In the genomic region with DNA sequence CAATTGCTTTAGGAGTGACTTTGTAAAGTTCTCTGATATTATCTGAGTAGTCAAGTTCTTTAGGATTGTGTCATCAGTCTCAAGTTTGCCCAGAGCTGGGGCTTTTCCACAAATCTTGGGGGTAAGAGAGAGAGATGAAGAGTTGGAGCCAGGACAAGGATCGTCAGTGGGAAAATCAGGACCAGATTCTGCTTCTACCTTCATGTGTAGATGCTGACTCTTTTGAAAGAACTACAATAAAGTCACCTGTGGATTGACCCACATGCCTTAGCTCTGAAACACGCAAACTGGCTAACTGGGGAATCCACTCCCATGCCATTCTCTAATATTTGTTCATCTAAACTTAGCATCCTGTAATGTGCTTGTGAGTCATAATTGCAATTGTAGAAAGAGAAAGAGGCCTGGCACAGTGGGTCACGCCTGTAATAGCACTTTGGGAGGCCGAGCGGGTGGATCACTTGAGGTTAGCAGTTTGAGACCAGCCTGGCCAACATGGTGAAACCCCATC, we compare ENCODE assay signal across 14 cellular contexts. TPM values are rescaled to one million over a fixed set of nuclear protein-coding genes. Genes with fewer than 3 reads are reported as not detected.
DNase-seq lines count a peak whose midpoint lies in the region; ATAC-seq and TF ChIP-seq lines count a peak whose summit lies in the region.
"Had no signal": no experiment of that assay in that cellular context is flagged by ENCODE, and none has a peak within 500 bp of the region (broad histone marks: within the 10 kb centered on the region; RNA-seq: fewer than 3 reads in every experiment).

No MANE protein-coding gene starts in this region.

- no peak overlapping the region for H3K56ac ChIP-seq in IMR-90 (ENCODE audit: extremely low read depth, insufficient read depth, low read length)

- H3K9me3 ChIP-seq in IMR-90 (ENCODE audit: control insufficient read depth, insufficient read depth, low read length) (no peaks in the 10 kb centered on the region), mesenchymal stem cell (ENCODE audit: control insufficient read depth, low read length) (no peaks in the 10 kb centered on the region), prostate gland (no peaks in the 10 kb centered on the region)
- H3K9me3 ChIP-seq in CD4-positive, alpha-beta memory T cell (ENCODE audit: control insufficient read depth in 1 of 2, low read length in 2 of 2): no peaks in the 10 kb centered on the region
- H3K9me3 ChIP-seq: BLaER1 treated with 17β-estradiol and CSF1 and Interleukin-3, amounts not matched to agents 10 nM and 100 nM; tibial nerve had no signal

- H3K4me1 Mint-ChIP-seq in central memory CD8-positive, alpha-beta T cell: peaks cover 48% of the 10 kb centered on the region
- H3K4me1 Mint-ChIP-seq in CD4-positive, alpha-beta memory T cell: peaks cover 26 to 46% (median 37%) of the 10 kb centered on the region in 4 donors

- no peak overlapping the region for H3K9ac ChIP-seq in IMR-90 (ENCODE audit: low read depth, low read length)
- H3K9ac ChIP-seq in mesenchymal stem cell (ENCODE audit: low read length): no peak overlapping the region
- H3K9ac ChIP-seq: BLaER1 treated with 17β-estradiol and CSF1 and Interleukin-3, amounts not matched to agents 10 nM and 100 nM had no signal

- no peak for TF ChIP-seq RAD21 in IMR-90 (IDR thresholded peaks at IDR 0.05; ENCODE audit: low read length)

- H3K27ac ChIP-seq in IMR-90 (ENCODE audit: insufficient read depth, low read length) (no peak overlapping the region), mesenchymal stem cell (ENCODE audit: low read length, poor library complexity, severe bottlenecking) (peak overlapping the region; percentile 50), prostate gland (no peak overlapping the region)
- H3K27ac ChIP-seq in CD4-positive, alpha-beta memory T cell (ENCODE audit: low read depth, low read length): no peak overlapping the region
- H3K27ac ChIP-seq: BLaER1 treated with 17β-estradiol and CSF1 and Interleukin-3, amounts not matched to agents 10 nM and 100 nM; tibial nerve had no signal

- H2BK20ac ChIP-seq in IMR-90 (ENCODE audit: low read depth, low read length): no peak overlapping the region

- no peaks in the 10 kb centered on the region for H3K27me3 Mint-ChIP-seq in central memory CD8-positive, alpha-beta T cell
- H3K27me3 Mint-ChIP-seq in CD4-positive, alpha-beta memory T cell: no peaks in the 10 kb centered on the region

- H2BK15ac ChIP-seq in IMR-90 (ENCODE audit: low read depth, low read length) (no peak overlapping the region), mesenchymal stem cell (ENCODE audit: low read depth, poor library complexity, severe bottlenecking) (no peak overlapping the region)

- H3K27me3 ChIP-seq in IMR-90 (ENCODE audit: control insufficient read depth, insufficient read depth, low read length): no peaks in the 10 kb centered on the region
- H3K27me3 ChIP-seq in mesenchymal stem cell (ENCODE audit: control insufficient read depth in 1 of 2, insufficient read depth in 1 of 2, low read length in 2 of 2): no peaks in the 10 kb centered on the region
- no peaks in the 10 kb centered on the region for H3K27me3 ChIP-seq in CD4-positive, alpha-beta memory T cell (ENCODE audit: insufficient read depth, low read length)
- H3K27me3 ChIP-seq in prostate gland (replicated peaks; ENCODE audit: insufficient read depth): no peaks in the 10 kb centered on the region
- H3K27me3 ChIP-seq: tibial nerve had no signal

- no TSS peak for BruUV-seq in IMR-90 (replicated peaks; lab: Mats Ljungman, UMichigan)

- no peak overlapping the region for H2AK5ac ChIP-seq in IMR-90 (ENCODE audit: low read depth, low read length)
- H2AK5ac ChIP-seq in mesenchymal stem cell (ENCODE audit: low read length, severe bottlenecking): no peak overlapping the region

- TF ChIP-seq CTCF in AG09309 (IDR thresholded peaks at IDR 0.05; ENCODE audit: control insufficient read depth, insufficient read depth, low read depth, low read length, missing control alignments) (no peak), IMR-90 (conservative IDR thresholded peaks at IDR 0.05; ENCODE audit: low read depth, low read length) (no peak), prostate gland (IDR thresholded peaks at IDR 0.05) (no peak)

- ATAC-seq in IMR-90 (ENCODE audit: low read depth) (peak; percentile 83), GM18868 (IDR thresholded peaks at IDR 0.05; ENCODE audit: unreplicated experiment) (no peak)
- ATAC-seq in central memory CD8-positive, alpha-beta T cell (replicated peaks; ENCODE audit: extremely low read depth, poor library complexity, severe bottlenecking): no peak

- WGBS in IMR-90 (ENCODE audit: extremely low coverage in 2 of 2, insufficient read length in 1 of 2), 2 experiments: no CpG with 5 or more reads among the region's 5 CpGs
- 77% methylated on average over 3 of the region's 5 CpGs for WGBS in mesenchymal stem cell
- WGBS in prostate gland: 92% methylated on average over 5 of the region's 5 CpGs

- H3K79me1 ChIP-seq in IMR-90 (ENCODE audit: low read depth in 1 of 2, low read length in 2 of 2) (peaks cover 0 to 5% of the 10 kb centered on the region in 2 experiments; a peak in 1 of 4 replicates), mesenchymal stem cell (replicated peaks; ENCODE audit: low read length, poor library complexity, severe bottlenecking) (peaks cover 5% of the 10 kb centered on the region)

- no peak overlapping the region for H3K4me3 Mint-ChIP-seq in central memory CD8-positive, alpha-beta T cell
- no peak overlapping the region for H3K4me3 Mint-ChIP-seq in CD4-positive, alpha-beta memory T cell
- H3K4me3 Mint-ChIP-seq: endodermal cell had no signal

- H3K14ac ChIP-seq in IMR-90 (replicated peaks; ENCODE audit: low read depth, low read length): no peak overlapping the region
- no peak overlapping the region for H3K14ac ChIP-seq in mesenchymal stem cell (ENCODE audit: low read length in 2 of 2)

- peaks cover 5% of the 10 kb centered on the region; the same call in 1 of the 2 replicates for H3K4me1 ChIP-seq in IMR-90 (ENCODE audit: control insufficient read depth, insufficient read depth, low read length)
- H3K4me1 ChIP-seq in mesenchymal stem cell (ENCODE audit: control insufficient read depth, insufficient read depth, low read depth, low read length): peaks cover 15% of the 10 kb centered on the region
- H3K4me1 ChIP-seq in CD4-positive, alpha-beta memory T cell (ENCODE audit: insufficient read depth, low read length): peaks cover 34% of the 10 kb centered on the region
- H3K4me1 ChIP-seq in prostate gland (replicated peaks): no peaks in the 10 kb centered on the region

- no peak for TF ChIP-seq POLR2A in IMR-90 (IDR thresholded peaks at IDR 0.05; ENCODE audit: low read depth, low read length)
- no peak for TF ChIP-seq POLR2A in prostate gland (IDR thresholded peaks at IDR 0.05)

- H3K4me2 ChIP-seq in IMR-90 (ENCODE audit: low read depth, low read length) (peak overlapping the region; percentile 3; the same call in 1 of the 2 replicates), mesenchymal stem cell (ENCODE audit: low read length, poor library complexity, severe bottlenecking) (no peak overlapping the region)
- H3K4me2 ChIP-seq: BLaER1 treated with 17β-estradiol and CSF1 and Interleukin-3, amounts not matched to agents 10 nM and 100 nM had no signal

- peaks cover 8% of the 10 kb centered on the region for H3K9me1 ChIP-seq in IMR-90 (ENCODE audit: insufficient read depth, low read length)

- H3K9me3 Mint-ChIP-seq in central memory CD8-positive, alpha-beta T cell: no peaks in the 10 kb centered on the region
- H3K9me3 Mint-ChIP-seq in CD4-positive, alpha-beta memory T cell: peaks cover 0 to 2% (median 0%) of the 10 kb centered on the region in 8 donors
- H3K9me3 Mint-ChIP-seq: endodermal cell had no signal

- no peak overlapping the region for H2BK120ac ChIP-seq in IMR-90 (ENCODE audit: low read depth, low read length)
- no peak overlapping the region for H2BK120ac ChIP-seq in mesenchymal stem cell (ENCODE audit: low read depth, low read length)

- peak; percentile 40 for DNase-seq in AG09309 (ENCODE audit: low read depth)
- DNase-seq in IMR-90: peak; percentile 81
- DNase-seq in central memory CD8-positive, alpha-beta T cell (ENCODE audit: low spot score in 2 of 2): no peak
- peak; percentile 29 for DNase-seq in mesenchymal stem cell
- no peak for DNase-seq in NCI-H2107 (lab: John Stamatoyannopoulos, UW)
- DNase-seq in CD4-positive, alpha-beta memory T cell: no peak
- DNase-seq in prostate gland (ENCODE audit: low spot score): no peak
- DNase-seq: amygdala, endodermal cell, Kasumi-1, small intestine had no signal

- intact Hi-C loops in IMR-90 (cut with micrococcal nuclease): no loop called here
- intact Hi-C loops in CD4-positive, alpha-beta memory T cell (cut with micrococcal nuclease): no loop called here
- intact Hi-C loops in prostate gland (cut with DNase I): no loop called here

- in situ Hi-C loops in IMR-90 (cut with MboI; ENCODE audit: low sequenced_read_pairs): no loop called here

- no peak overlapping the region for H4K8ac ChIP-seq in IMR-90 (ENCODE audit: low read depth in 2 of 2, low read length in 2 of 2)
- H4K8ac ChIP-seq in mesenchymal stem cell (ENCODE audit: low read length): no peak overlapping the region

- H3K36me3 ChIP-seq in IMR-90 (ENCODE audit: control insufficient read depth, insufficient read depth, low read length): no peaks in the 10 kb centered on the region
- no peaks in the 10 kb centered on the region for H3K36me3 ChIP-seq in mesenchymal stem cell (ENCODE audit: control insufficient read depth in 1 of 2, insufficient read depth in 2 of 2, low read depth in 1 of 2, low read length in 2 of 2)
- H3K36me3 ChIP-seq in CD4-positive, alpha-beta memory T cell (ENCODE audit: insufficient read depth, low read length): no peaks in the 10 kb centered on the region
- H3K36me3 ChIP-seq in prostate gland: no peaks in the 10 kb centered on the region

- no peak overlapping the region for H2BK12ac ChIP-seq in mesenchymal stem cell (ENCODE audit: low read length in 2 of 2)

- no peak overlapping the region for H3K4me3 ChIP-seq in AG09309 (ENCODE audit: control insufficient read depth, low read depth, low read length)
- H3K4me3 ChIP-seq in IMR-90 (ENCODE audit: insufficient read depth, low read depth, low read length): no peak overlapping the region
- H3K4me3 ChIP-seq in mesenchymal stem cell (ENCODE audit: insufficient read depth in 1 of 2, low read depth in 1 of 2, low read length in 2 of 2): no peak overlapping the region
- no peak overlapping the region for H3K4me3 ChIP-seq in CD4-positive, alpha-beta memory T cell (ENCODE audit: low read length in 2 of 2)
- no peak overlapping the region for H3K4me3 ChIP-seq in prostate gland
- H3K4me3 ChIP-seq: BLaER1 treated with 17β-estradiol and CSF1 and Interleukin-3, amounts not matched to agents 10 nM and 100 nM; tibial nerve had no signal

- H3K36me3 Mint-ChIP-seq in central memory CD8-positive, alpha-beta T cell (ENCODE audit: insufficient read depth): peaks cover 9% of the 10 kb centered on the region
- peaks cover 22 to 26% of the 10 kb centered on the region in 2 donors for H3K36me3 Mint-ChIP-seq in CD4-positive, alpha-beta memory T cell

- no peak overlapping the region for H2AK9ac ChIP-seq in IMR-90 (replicated peaks; ENCODE audit: low read depth, low read length, poor library complexity)

- CTCF ChIA-PET in IMR-90 (lab: Yijun Ruan, JAX): no interaction called here
- CTCF ChIA-PET in CD4-positive, alpha-beta memory T cell (lab: Charles Lee; ENCODE audit: partially characterized antibody): interaction anchor here (1.0 to 1.4 kb wide), 2 partner anchors 14 to 18 kb away, joined by 3 read pairs; no protein-coding TSS in a partner anchor

- H3K18ac ChIP-seq in IMR-90 (ENCODE audit: low read depth, low read length): no peak overlapping the region
- H3K18ac ChIP-seq in mesenchymal stem cell (ENCODE audit: low read depth in 1 of 2, low read length in 2 of 2): no peak overlapping the region

- H3K4ac ChIP-seq in IMR-90 (ENCODE audit: low read depth, low read length) (no peak overlapping the region), mesenchymal stem cell (ENCODE audit: low read depth in 1 of 2, low read length in 2 of 2) (no peak overlapping the region)

- H2BK5ac ChIP-seq in IMR-90 (ENCODE audit: low read depth, low read length, poor library complexity, severe bottlenecking) (no peak overlapping the region), mesenchymal stem cell (ENCODE audit: low read depth, low read length, poor library complexity, severe bottlenecking) (no peak overlapping the region)

- no peak overlapping the region for H4K5ac ChIP-seq in IMR-90 (ENCODE audit: low read depth, low read length)

- H2AFZ ChIP-seq in IMR-90 (replicated peaks; ENCODE audit: low read length, poor library complexity) (no peak overlapping the region), mesenchymal stem cell (ENCODE audit: low read depth, low read length) (no peak overlapping the region)

- H4K20me1 ChIP-seq in IMR-90 (ENCODE audit: insufficient read depth, low read length): no peaks in the 10 kb centered on the region
- H4K20me1 ChIP-seq: BLaER1 treated with 17β-estradiol and CSF1 and Interleukin-3, amounts not matched to agents 10 nM and 100 nM had no signal

- peak overlapping the region; percentile 67 for H3K27ac Mint-ChIP-seq in central memory CD8-positive, alpha-beta T cell (ENCODE audit: low read depth)
- H3K27ac Mint-ChIP-seq in CD4-positive, alpha-beta memory T cell: peak overlapping the region in 2 of 7 donors; percentile 18 to 60
- H3K27ac Mint-ChIP-seq: endodermal cell had no signal

- POLR2A ChIA-PET in IMR-90 (lab: Charles Lee; ENCODE audit: unreplicated experiment): interaction anchor here (0.7 kb wide), 1 partner anchor 21 kb away, joined by 13 read pairs; a partner anchor contains a TSS
- POLR2A ChIA-PET in CD4-positive, alpha-beta memory T cell (lab: Charles Lee; ENCODE audit: partially characterized antibody): interaction anchor here (0.6 to 34.2 kb wide), 3 partner anchors 18 to 314 kb away, joined by 3 to 1692 read pairs (median 802); a partner anchor contains a TSS

- H3K23ac ChIP-seq in IMR-90 (ENCODE audit: low read depth, low read length) (no peak overlapping the region), mesenchymal stem cell (ENCODE audit: low read length in 2 of 2) (no peak overlapping the region)

- H4K91ac ChIP-seq in IMR-90 (ENCODE audit: insufficient read depth, low read depth, low read length) (no peak overlapping the region), mesenchymal stem cell (ENCODE audit: low read length) (no peak overlapping the region)

- dilution Hi-C loops in IMR-90 (cut with HindIII; ENCODE audit: low sequenced_read_pairs, unreplicated experiment): no loop called here

RNA-seq across cellular contexts. Expression of a gene that starts 15.6 kb away (rescaled TPM):
- total RNA-seq in IMR-90 (2012; rRNA removed) (4.7 and 6.1 TPM in 2 replicates), prostate gland (10 to 100 TPM; 21.0 to 26.2 TPM)
- 3.9 and 4.0 TPM in 2 replicates for polyA plus RNA-seq in IMR-90 (2012; rRNA removed)
- polyA plus RNA-seq in IMR-90 (2012; cell fraction: cytosol; rRNA removed): 1.3 and 1.7 TPM in 2 replicates
- polyA plus RNA-seq in IMR-90 (2012; cell fraction: nucleus; rRNA removed; ENCODE audit: low replicate concordance): 3.4 and 9.8 TPM in 2 replicates
- 3.9 TPM for polyA plus RNA-seq in mesenchymal stem cell (2013, experiment 1 of 2)
- 3.5 TPM for polyA plus RNA-seq in mesenchymal stem cell (2013, experiment 2 of 2)
- total RNA-seq in CD4-positive, alpha-beta memory T cell: 10 to 100 TPM; 36.4 to 38.5 TPM
- polyA plus RNA-seq in CD4-positive, alpha-beta memory T cell: 1 to 10 TPM; 2.4 to 6.1 TPM

RNA-seq across cellular contexts. Expression of a gene that starts 20.3 kb away (rescaled TPM):
- total RNA-seq in IMR-90 (2012; rRNA removed) (32.6 and 33.9 TPM in 2 replicates), prostate gland (10 to 100 TPM; 43.4 to 59.8 TPM)
- 20.2 and 23.0 TPM in 2 replicates for polyA plus RNA-seq in IMR-90 (2012; rRNA removed)
- polyA plus RNA-seq in IMR-90 (2012; cell fraction: cytosol; rRNA removed): 15.0 and 20.0 TPM in 2 replicates
- polyA plus RNA-seq in IMR-90 (2012; cell fraction: nucleus; rRNA removed; ENCODE audit: low replicate concordance): 8.4 and 10.7 TPM in 2 replicates
- 20.5 TPM for polyA plus RNA-seq in mesenchymal stem cell (2013, experiment 1 of 2)
- 22.6 TPM for polyA plus RNA-seq in mesenchymal stem cell (2013, experiment 2 of 2)
- total RNA-seq in CD4-positive, alpha-beta memory T cell: 10 to 100 TPM; 57.4 to 64.4 TPM
- polyA plus RNA-seq in CD4-positive, alpha-beta memory T cell: 100 to 1,000 TPM in 1 of 2 donors, 10 to 100 TPM in 1; 75.6 to 138 TPM

RNA-seq across cellular contexts. Expression of a gene that starts 43.8 kb away (rescaled TPM):
- total RNA-seq in IMR-90 (2012; rRNA removed) (0.83 and 1.1 TPM in 2 replicates), prostate gland (1 to 10 TPM in 1 of 2 donors, under 1 TPM in 1; 0.27 to 3.3 TPM)
- 0.90 and 1.0 TPM in 2 replicates for polyA plus RNA-seq in IMR-90 (2012; rRNA removed)
- 0.52 and 0.59 TPM in 2 replicates for polyA plus RNA-seq in IMR-90 (2012; cell fraction: cytosol; rRNA removed)
- polyA plus RNA-seq in IMR-90 (2012; cell fraction: nucleus; rRNA removed; ENCODE audit: low replicate concordance): 1.2 and 1.9 TPM in 2 replicates
- 0.03 TPM for polyA plus RNA-seq in mesenchymal stem cell (2013, experiment 1 of 2)
- 0.07 TPM for polyA plus RNA-seq in mesenchymal stem cell (2013, experiment 2 of 2)
- total RNA-seq in CD4-positive, alpha-beta memory T cell: not detected
- polyA plus RNA-seq in CD4-positive, alpha-beta memory T cell: under 1 TPM in 1 of 2 donors, not detected in 1; 0.11 TPM

Comparison
In these comparisons a context has a peak if more than half of its experiments do, and no peak if none do; other contexts are left out.
1. DNase-seq: peak in AG09309 (single experiment), IMR-90 (single experiment) and mesenchymal stem cell (single experiment); none in central memory CD8-positive, alpha-beta T cell (0 of 2), NCI-H2107 (single experiment), CD4-positive, alpha-beta memory T cell (0 of 5) and prostate gland (single experiment).